1 cellular context compared by ENCODE assay signal in the genomic region with DNA sequence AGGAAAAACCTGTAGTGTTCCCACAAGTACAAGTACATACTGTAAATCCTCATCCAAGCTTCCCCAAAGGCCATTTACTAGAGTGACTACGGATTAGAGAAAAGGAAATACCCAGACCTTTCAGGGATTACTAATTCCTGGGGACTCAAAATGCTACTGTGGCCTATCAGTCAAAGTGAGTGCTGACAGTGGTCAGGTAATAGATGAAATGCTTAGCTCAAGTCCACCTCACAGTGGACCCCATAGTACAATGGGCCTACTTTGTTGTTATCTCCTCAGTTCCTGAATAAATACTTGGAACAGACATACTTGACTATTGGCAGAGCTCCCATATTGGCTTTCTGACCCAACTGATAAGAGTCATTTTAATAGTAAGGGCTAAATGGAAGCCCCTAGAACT.
TF ChIP-seq lines count a peak whose summit lies in the region.

No MANE protein-coding gene starts in this region.

TF ChIP-seq in HepG2, 621 proteins besides CTCF, POLR2A, EP300 and RAD21 (continued from another document and continues in another):
- TF ChIP-seq, protein P1, sequence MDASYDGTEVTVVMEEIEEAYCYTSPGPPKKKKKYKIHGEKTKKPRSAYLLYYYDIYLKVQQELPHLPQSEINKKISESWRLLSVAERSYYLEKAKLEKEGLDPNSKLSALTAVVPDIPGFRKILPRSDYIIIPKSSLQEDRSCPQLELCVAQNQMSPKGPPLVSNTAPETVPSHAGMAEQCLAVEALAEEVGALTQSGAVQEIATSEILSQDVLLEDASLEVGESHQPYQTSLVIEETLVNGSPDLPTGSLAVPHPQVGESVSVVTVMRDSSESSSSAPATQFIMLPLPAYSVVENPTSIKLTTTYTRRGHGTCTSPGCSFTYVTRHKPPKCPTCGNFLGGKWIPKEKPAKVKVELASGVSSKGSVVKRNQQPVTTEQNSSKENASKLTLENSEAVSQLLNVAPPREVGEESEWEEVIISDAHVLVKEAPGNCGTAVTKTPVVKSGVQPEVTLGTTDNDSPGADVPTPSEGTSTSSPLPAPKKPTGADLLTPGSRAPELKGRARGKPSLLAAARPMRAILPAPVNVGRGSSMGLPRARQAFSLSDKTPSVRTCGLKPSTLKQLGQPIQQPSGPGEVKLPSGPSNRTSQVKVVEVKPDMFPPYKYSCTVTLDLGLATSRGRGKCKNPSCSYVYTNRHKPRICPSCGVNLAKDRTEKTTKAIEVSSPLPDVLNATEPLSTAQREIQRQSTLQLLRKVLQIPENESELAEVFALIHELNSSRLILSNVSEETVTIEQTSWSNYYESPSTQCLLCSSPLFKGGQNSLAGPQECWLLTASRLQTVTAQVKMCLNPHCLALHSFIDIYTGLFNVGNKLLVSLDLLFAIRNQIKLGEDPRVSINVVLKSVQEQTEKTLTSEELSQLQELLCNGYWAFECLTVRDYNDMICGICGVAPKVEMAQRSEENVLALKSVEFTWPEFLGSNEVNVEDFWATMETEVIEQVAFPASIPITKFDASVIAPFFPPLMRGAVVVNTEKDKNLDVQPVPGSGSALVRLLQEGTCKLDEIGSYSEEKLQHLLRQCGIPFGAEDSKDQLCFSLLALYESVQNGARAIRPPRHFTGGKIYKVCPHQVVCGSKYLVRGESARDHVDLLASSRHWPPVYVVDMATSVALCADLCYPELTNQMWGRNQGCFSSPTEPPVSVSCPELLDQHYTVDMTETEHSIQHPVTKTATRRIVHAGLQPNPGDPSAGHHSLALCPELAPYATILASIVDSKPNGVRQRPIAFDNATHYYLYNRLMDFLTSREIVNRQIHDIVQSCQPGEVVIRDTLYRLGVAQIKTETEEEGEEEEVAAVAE (CRISPR knock-in tag; IDR thresholded peaks at IDR 0.05; ENCODE audit: borderline replicate concordance) = no peak
- no peak for TF ChIP-seq U2AF2 (IDR thresholded peaks at IDR 0.05; ENCODE audit: low read depth, low read length)
- TF ChIP-seq WIZ (CRISPR knock-in tag; IDR thresholded peaks at IDR 0.05) = no peak
- no peak for TF ChIP-seq ZNF891 (CRISPR knock-in tag; IDR thresholded peaks at IDR 0.05)
- TF ChIP-seq SNAPC2 (CRISPR knock-in tag; IDR thresholded peaks at IDR 0.05) = no peak
- TF ChIP-seq ZBTB8A (CRISPR knock-in tag; IDR thresholded peaks at IDR 0.05; ENCODE audit: borderline replicate concordance, low read depth) = no peak
- TF ChIP-seq, protein P2, sequence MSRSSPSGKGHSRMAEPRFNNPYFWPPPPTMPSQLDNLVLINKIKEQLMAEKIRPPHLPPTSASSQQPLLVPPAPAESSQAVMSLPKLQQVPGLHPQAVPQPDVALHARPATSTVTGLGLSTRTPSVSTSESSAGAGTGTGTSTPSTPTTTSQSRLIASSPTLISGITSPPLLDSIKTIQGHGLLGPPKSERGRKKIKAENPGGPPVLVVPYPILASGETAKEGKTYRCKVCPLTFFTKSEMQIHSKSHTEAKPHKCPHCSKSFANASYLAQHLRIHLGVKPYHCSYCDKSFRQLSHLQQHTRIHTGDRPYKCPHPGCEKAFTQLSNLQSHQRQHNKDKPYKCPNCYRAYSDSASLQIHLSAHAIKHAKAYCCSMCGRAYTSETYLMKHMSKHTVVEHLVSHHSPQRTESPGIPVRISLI (CRISPR knock-in tag; IDR thresholded peaks at IDR 0.05; ENCODE audit: borderline replicate concordance) = no peak; the same call in 1 of the 2 replicates
- TF ChIP-seq ZNF230 (CRISPR knock-in tag; IDR thresholded peaks at IDR 0.05) = no peak
- TF ChIP-seq TEAD3 (CRISPR knock-in tag; optimal IDR thresholded peaks at IDR 0.05; ENCODE audit: borderline replicate concordance) = peak; percentile 67
- no peak for TF ChIP-seq MAF1 (CRISPR knock-in tag; IDR thresholded peaks at IDR 0.05; ENCODE audit: borderline replicate concordance)
- TF ChIP-seq, protein P3, sequence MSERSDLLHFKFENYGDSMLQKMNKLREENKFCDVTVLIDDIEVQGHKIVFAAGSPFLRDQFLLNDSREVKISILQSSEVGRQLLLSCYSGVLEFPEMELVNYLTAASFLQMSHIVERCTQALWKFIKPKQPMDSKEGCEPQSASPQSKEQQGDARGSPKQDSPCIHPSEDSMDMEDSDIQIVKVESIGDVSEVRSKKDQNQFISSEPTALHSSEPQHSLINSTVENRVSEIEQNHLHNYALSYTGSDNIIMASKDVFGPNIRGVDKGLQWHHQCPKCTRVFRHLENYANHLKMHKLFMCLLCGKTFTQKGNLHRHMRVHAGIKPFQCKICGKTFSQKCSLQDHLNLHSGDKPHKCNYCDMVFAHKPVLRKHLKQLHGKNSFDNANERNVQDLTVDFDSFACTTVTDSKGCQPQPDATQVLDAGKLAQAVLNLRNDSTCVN (CRISPR knock-in tag; IDR thresholded peaks at IDR 0.05; ENCODE audit: borderline replicate concordance) = no peak
- no peak for TF ChIP-seq FOXK2 (IDR thresholded peaks at IDR 0.05)
- peak; percentile 56; the same call in 1 of the 2 replicates for TF ChIP-seq RARA (CRISPR knock-in tag; IDR thresholded peaks at IDR 0.05)
- no peak for TF ChIP-seq ZNF879 (CRISPR knock-in tag; IDR thresholded peaks at IDR 0.05)
- TF ChIP-seq, protein P4, sequence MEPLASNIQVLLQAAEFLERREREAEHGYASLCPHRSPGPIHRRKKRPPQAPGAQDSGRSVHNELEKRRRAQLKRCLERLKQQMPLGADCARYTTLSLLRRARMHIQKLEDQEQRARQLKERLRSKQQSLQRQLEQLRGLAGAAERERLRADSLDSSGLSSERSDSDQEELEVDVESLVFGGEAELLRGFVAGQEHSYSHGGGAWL (CRISPR knock-in tag; IDR thresholded peaks at IDR 0.05) = no peak
- peak; percentile 75 for TF ChIP-seq DPF2 (CRISPR knock-in tag; IDR thresholded peaks at IDR 0.05; ENCODE audit: borderline replicate concordance, low read depth)
- TF ChIP-seq, protein P5, sequence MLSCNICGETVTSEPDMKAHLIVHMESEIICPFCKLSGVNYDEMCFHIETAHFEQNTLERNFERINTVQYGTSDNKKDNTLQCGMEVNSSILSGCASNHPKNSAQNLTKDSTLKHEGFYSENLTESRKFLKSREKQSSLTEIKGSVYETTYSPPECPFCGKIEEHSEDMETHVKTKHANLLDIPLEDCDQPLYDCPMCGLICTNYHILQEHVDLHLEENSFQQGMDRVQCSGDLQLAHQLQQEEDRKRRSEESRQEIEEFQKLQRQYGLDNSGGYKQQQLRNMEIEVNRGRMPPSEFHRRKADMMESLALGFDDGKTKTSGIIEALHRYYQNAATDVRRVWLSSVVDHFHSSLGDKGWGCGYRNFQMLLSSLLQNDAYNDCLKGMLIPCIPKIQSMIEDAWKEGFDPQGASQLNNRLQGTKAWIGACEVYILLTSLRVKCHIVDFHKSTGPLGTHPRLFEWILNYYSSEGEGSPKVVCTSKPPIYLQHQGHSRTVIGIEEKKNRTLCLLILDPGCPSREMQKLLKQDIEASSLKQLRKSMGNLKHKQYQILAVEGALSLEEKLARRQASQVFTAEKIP (CRISPR knock-in tag; IDR thresholded peaks at IDR 0.05; ENCODE audit: borderline replicate concordance) = no peak
- TF ChIP-seq FOXA1 (IDR thresholded peaks at IDR 0.05) = peak; percentile 23; the same call in 1 of the 2 replicates
- TF ChIP-seq FOXA1 (CRISPR knock-in tag; IDR thresholded peaks at IDR 0.05) = peak; percentile 75
- no peak for TF ChIP-seq RBAK (CRISPR knock-in tag; IDR thresholded peaks at IDR 0.05)
- TF ChIP-seq, protein P6, sequence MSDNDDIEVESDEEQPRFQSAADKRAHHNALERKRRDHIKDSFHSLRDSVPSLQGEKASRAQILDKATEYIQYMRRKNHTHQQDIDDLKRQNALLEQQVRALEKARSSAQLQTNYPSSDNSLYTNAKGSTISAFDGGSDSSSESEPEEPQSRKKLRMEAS (IDR thresholded peaks at IDR 0.05) = no peak
- TF ChIP-seq, protein P7, sequence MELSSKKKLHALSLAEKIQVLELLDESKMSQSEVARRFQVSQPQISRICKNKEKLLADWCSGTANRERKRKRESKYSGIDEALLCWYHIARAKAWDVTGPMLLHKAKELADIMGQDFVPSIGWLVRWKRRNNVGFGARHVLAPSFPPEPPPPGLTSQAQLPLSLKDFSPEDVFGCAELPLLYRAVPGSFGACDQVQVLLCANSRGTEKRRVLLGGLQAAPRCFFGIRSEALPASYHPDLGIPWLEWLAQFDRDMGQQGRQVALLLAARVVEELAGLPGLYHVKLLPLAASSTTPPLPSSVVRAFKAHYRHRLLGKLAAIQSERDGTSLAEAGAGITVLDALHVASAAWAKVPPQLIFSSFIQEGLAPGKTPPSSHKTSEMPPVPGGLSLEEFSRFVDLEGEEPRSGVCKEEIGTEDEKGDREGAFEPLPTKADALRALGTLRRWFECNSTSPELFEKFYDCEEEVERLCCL (CRISPR knock-in tag; IDR thresholded peaks at IDR 0.05; ENCODE audit: borderline replicate concordance) = no peak
- TF ChIP-seq KDM5A (IDR thresholded peaks at IDR 0.05; ENCODE audit: borderline replicate concordance, low read length) = no peak
- no peak for TF ChIP-seq POLR2G (IDR thresholded peaks at IDR 0.05; ENCODE audit: low read depth, low read length)
- TF ChIP-seq, protein P8, sequence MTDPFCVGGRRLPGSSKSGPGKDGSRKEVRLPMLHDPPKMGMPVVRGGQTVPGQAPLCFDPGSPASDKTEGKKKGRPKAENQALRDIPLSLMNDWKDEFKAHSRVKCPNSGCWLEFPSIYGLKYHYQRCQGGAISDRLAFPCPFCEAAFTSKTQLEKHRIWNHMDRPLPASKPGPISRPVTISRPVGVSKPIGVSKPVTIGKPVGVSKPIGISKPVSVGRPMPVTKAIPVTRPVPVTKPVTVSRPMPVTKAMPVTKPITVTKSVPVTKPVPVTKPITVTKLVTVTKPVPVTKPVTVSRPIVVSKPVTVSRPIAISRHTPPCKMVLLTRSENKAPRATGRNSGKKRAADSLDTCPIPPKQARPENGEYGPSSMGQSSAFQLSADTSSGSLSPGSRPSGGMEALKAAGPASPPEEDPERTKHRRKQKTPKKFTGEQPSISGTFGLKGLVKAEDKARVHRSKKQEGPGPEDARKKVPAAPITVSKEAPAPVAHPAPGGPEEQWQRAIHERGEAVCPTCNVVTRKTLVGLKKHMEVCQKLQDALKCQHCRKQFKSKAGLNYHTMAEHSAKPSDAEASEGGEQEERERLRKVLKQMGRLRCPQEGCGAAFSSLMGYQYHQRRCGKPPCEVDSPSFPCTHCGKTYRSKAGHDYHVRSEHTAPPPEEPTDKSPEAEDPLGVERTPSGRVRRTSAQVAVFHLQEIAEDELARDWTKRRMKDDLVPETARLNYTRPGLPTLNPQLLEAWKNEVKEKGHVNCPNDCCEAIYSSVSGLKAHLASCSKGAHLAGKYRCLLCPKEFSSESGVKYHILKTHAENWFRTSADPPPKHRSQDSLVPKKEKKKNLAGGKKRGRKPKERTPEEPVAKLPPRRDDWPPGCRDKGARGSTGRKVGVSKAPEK (CRISPR knock-in tag; IDR thresholded peaks at IDR 0.05; ENCODE audit: borderline replicate concordance) = no peak
- TF ChIP-seq, protein P9, sequence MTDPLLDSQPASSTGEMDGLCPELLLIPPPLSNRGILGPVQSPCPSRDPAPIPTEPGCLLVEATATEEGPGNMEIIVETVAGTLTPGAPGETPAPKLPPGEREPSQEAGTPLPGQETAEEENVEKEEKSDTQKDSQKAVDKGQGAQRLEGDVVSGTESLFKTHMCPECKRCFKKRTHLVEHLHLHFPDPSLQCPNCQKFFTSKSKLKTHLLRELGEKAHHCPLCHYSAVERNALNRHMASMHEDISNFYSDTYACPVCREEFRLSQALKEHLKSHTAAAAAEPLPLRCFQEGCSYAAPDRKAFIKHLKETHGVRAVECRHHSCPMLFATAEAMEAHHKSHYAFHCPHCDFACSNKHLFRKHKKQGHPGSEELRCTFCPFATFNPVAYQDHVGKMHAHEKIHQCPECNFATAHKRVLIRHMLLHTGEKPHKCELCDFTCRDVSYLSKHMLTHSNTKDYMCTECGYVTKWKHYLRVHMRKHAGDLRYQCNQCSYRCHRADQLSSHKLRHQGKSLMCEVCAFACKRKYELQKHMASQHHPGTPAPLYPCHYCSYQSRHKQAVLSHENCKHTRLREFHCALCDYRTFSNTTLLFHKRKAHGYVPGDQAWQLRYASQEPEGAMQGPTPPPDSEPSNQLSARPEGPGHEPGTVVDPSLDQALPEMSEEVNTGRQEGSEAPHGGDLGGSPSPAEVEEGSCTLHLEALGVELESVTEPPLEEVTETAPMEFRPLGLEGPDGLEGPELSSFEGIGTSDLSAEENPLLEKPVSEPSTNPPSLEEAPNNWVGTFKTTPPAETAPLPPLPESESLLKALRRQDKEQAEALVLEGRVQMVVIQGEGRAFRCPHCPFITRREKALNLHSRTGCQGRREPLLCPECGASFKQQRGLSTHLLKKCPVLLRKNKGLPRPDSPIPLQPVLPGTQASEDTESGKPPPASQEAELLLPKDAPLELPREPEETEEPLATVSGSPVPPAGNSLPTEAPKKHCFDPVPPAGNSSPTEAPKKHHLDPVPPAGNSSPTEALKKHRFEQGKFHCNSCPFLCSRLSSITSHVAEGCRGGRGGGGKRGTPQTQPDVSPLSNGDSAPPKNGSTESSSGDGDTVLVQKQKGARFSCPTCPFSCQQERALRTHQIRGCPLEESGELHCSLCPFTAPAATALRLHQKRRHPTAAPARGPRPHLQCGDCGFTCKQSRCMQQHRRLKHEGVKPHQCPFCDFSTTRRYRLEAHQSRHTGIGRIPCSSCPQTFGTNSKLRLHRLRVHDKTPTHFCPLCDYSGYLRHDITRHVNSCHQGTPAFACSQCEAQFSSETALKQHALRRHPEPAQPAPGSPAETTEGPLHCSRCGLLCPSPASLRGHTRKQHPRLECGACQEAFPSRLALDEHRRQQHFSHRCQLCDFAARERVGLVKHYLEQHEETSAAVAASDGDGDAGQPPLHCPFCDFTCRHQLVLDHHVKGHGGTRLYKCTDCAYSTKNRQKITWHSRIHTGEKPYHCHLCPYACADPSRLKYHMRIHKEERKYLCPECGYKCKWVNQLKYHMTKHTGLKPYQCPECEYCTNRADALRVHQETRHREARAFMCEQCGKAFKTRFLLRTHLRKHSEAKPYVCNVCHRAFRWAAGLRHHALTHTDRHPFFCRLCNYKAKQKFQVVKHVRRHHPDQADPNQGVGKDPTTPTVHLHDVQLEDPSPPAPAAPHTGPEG (CRISPR knock-in tag; IDR thresholded peaks at IDR 0.05) = no peak
- TF ChIP-seq, protein P10, sequence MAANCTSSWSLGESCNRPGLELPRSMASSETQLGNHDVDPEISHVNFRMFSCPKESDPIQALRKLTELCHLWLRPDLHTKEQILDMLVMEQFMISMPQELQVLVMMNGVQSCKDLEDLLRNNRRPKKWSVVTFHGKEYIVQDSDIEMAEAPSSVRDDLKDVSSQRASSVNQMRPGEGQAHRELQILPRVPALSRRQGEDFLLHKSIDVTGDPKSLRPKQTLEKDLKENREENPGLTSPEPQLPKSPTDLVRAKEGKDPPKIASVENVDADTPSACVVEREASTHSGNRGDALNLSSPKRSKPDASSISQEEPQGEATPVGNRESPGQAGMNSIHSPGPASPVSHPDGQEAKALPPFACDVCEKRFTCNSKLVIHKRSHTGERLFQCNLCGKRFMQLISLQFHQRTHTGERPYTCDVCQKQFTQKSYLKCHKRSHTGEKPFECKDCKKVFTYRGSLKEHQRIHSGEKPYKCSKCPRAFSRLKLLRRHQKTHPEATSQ (CRISPR knock-in tag; IDR thresholded peaks at IDR 0.05; ENCODE audit: borderline replicate concordance) = no peak
- TF ChIP-seq ZNF296 (CRISPR knock-in tag; conservative IDR thresholded peaks at IDR 0.05) = no peak
- no peak for TF ChIP-seq SRSF9 (IDR thresholded peaks at IDR 0.05; ENCODE audit: borderline replicate concordance, insufficient read depth, low read depth, low read length, poor library complexity, severe bottlenecking)
- TF ChIP-seq TGIF2 (CRISPR knock-in tag; IDR thresholded peaks at IDR 0.05) = no peak
- TF ChIP-seq FIP1L1 (IDR thresholded peaks at IDR 0.05; ENCODE audit: borderline replicate concordance, insufficient read depth, low read depth, low read length) = no peak
- no peak for TF ChIP-seq ZNF460 (CRISPR knock-in tag; IDR thresholded peaks at IDR 0.05; ENCODE audit: borderline replicate concordance)
- TF ChIP-seq PRMT3 (CRISPR knock-in tag; IDR thresholded peaks at IDR 0.05; ENCODE audit: borderline replicate concordance, low read depth) = no peak
- TF ChIP-seq SAP130 (CRISPR knock-in tag; IDR thresholded peaks at IDR 0.05; ENCODE audit: low read depth) = peak; percentile 54
